In genomic region chr5:148687871-148688270, GRCh38 we compare ENCODE assay signal across 2 cellular contexts.
TF ChIP-seq lines count a peak whose summit lies in the region.

No MANE protein-coding gene starts in this region.

TF ChIP-seq in HepG2, 621 proteins besides CTCF, POLR2A, EP300 and RAD21:
- TF ChIP-seq CEBPB (IDR thresholded peaks at IDR 0.05; ENCODE audit: borderline replicate concordance, low read depth, low read length) (peak; percentile 77; the same call in 1 of the 2 replicates), RARG (CRISPR knock-in tag; IDR thresholded peaks at IDR 0.05; ENCODE audit: low read depth) (no peak), ZNF530 (CRISPR knock-in tag; IDR thresholded peaks at IDR 0.05; ENCODE audit: low read depth) (no peak), BRF2 (CRISPR knock-in tag; IDR thresholded peaks at IDR 0.05) (no peak)
TF ChIP-seq in HepG2: peak in this region for 1.

TF ChIP-seq in K562, 482 proteins besides CTCF, POLR2A, EP300 and RAD21:
- TF ChIP-seq CCNT2 (IDR thresholded peaks at IDR 0.05; ENCODE audit: borderline replicate concordance, extremely low read depth, insufficient read length, low read depth, low read length) (no peak), CEBPG (CRISPR knock-in tag; IDR thresholded peaks at IDR 0.05) (no peak), CEBPG (tag; conservative IDR thresholded peaks at IDR 0.05 in 1 of 2, IDR thresholded peaks at IDR 0.05 in 1 of 2) (peak in 1 of 2 experiments; percentile 78; a peak in 2 of 4 replicates), ETS2 (tag; IDR thresholded peaks at IDR 0.05; ENCODE audit: borderline replicate concordance, poor library complexity, severe bottlenecking) (no peak), CEBPB (tag; IDR thresholded peaks at IDR 0.05) (peak; percentile 82)
